ENCODE assay signal across 12 cellular contexts in genomic region chr10:60130130-60130579, GRCh38.
DNase-seq lines count a peak whose midpoint lies in the region; ATAC-seq and TF ChIP-seq lines count a peak whose summit lies in the region.
"Had no signal": no experiment of that assay in that cellular context is flagged by ENCODE, and none has a peak within 500 bp of the region (broad histone marks: within the 10 kb centered on the region; RNA-seq: fewer than 3 reads in every experiment).

No MANE protein-coding gene starts in this region.

- H3K9me3 ChIP-seq in HUES6 (ENCODE audit: control insufficient read depth, insufficient read depth, low read depth, low read length) (no peaks in the 10 kb centered on the region), hepatocyte (ENCODE audit: low read depth) (no peaks in the 10 kb centered on the region)
- H3K9me3 ChIP-seq: BLaER1 had no signal

- no peak for TF ChIP-seq CTCF in 22Rv1 (IDR thresholded peaks at IDR 0.05)
- no peak for TF ChIP-seq CTCF in hepatocyte (IDR thresholded peaks at IDR 0.05; ENCODE audit: poor library complexity)

- peak; percentile 36 for DNase-seq in hepatocyte (ENCODE audit: low spot score)
- no peak for DNase-seq in ureter (ENCODE audit: low spot score)
- no peak for DNase-seq in mucosa of gallbladder (ENCODE audit: low spot score)
- DNase-seq: activated T-cell treated with anti-CD3 and anti-CD28 coated beads, Interleukin-2, amount 50 U/mL, for 24 hours; NCI-H1417 treated with DMSO at 0.1 percent for 48 hours; SW 1271 had no signal

- H3K27me3 ChIP-seq in HUES6 (ENCODE audit: control insufficient read depth, insufficient read depth, low read length) (no peaks in the 10 kb centered on the region), hepatocyte (no peaks in the 10 kb centered on the region)
- H3K27me3 ChIP-seq: BLaER1 had no signal

- no peak overlapping the region for H2AFZ ChIP-seq in hepatocyte

- no peaks in the 10 kb centered on the region for H3K79me2 ChIP-seq in hepatocyte

- H3K27ac ChIP-seq in 22Rv1: peak overlapping the region; percentile 43
- peak overlapping the region; percentile 51; the same call in 1 of the 2 replicates for H3K27ac ChIP-seq in HUES6 (ENCODE audit: low read depth, low read length)
- no peak overlapping the region for H3K27ac ChIP-seq in hepatocyte
- H3K27ac ChIP-seq: BLaER1 had no signal

- H3K36me3 ChIP-seq in HUES6 (ENCODE audit: control insufficient read depth, insufficient read depth, low read length) (peaks cover 18% of the 10 kb centered on the region), hepatocyte (replicated peaks; ENCODE audit: insufficient read depth, low read depth) (no peaks in the 10 kb centered on the region)
- H3K36me3 ChIP-seq: BLaER1 had no signal

- H3K4me3 ChIP-seq in HUES6 (ENCODE audit: low read depth, low read length) (no peak overlapping the region), hepatocyte (no peak overlapping the region)
- H3K4me3 ChIP-seq: BLaER1 had no signal

- 83% methylated on average over 1 of the region's 1 CpG for WGBS in hepatocyte (ENCODE audit: low lambda C conversion rate, missing lambda C conversion rate)

- no peaks in the 10 kb centered on the region for H4K20me1 ChIP-seq in hepatocyte (ENCODE audit: insufficient read depth, poor library complexity, severe bottlenecking)
- H4K20me1 ChIP-seq: BLaER1 had no signal

- peak; percentile 70 for ATAC-seq in GM21423 (IDR thresholded peaks at IDR 0.05; ENCODE audit: unreplicated experiment)
- no peak for ATAC-seq in GM21515 (IDR thresholded peaks at IDR 0.05; ENCODE audit: unreplicated experiment)
- ATAC-seq in GM19035 (IDR thresholded peaks at IDR 0.05; ENCODE audit: unreplicated experiment): no peak

- no peak overlapping the region for H3K9ac ChIP-seq in HUES6 (ENCODE audit: low read length)
- H3K9ac ChIP-seq: BLaER1 had no signal

- no peaks in the 10 kb centered on the region for H3K9me2 ChIP-seq in hepatocyte (replicated peaks; ENCODE audit: insufficient read depth)

- H3K4me2 ChIP-seq in hepatocyte: no peak overlapping the region
- H3K4me2 ChIP-seq: BLaER1 had no signal

- H3K4me1 ChIP-seq in HUES6 (ENCODE audit: control insufficient read depth, insufficient read depth, low read length) (peaks cover 11% of the 10 kb centered on the region), hepatocyte (ENCODE audit: insufficient read depth) (peaks cover 10% of the 10 kb centered on the region)
- H3K4me1 ChIP-seq: BLaER1 had no signal
